In genomic region chr11:117072517-117073218, GRCh38 we compare ENCODE assay signal across 1 cellular context.
TF ChIP-seq lines count a peak whose summit lies in the region.

No MANE protein-coding gene starts in this region.

TF ChIP-seq in K562, 482 proteins besides CTCF, POLR2A, EP300 and RAD21 (continued from another document and continues in another):
- 0 out of 2 replicates have a peak, but pooled peaks have one; percentile 31 for TF ChIP-seq TCF7 (IDR thresholded peaks at IDR 0.05; ENCODE audit: borderline replicate concordance)
- TF ChIP-seq CCAR2 (IDR thresholded peaks at IDR 0.05; ENCODE audit: low read depth, low read length) = no peak
- TF ChIP-seq HDAC2 (IDR thresholded peaks at IDR 0.05) = peak; percentile 63; the same call in 1 of the 2 replicates
- no peak for TF ChIP-seq POLR2H (tag; IDR thresholded peaks at IDR 0.05; ENCODE audit: low read depth)
- TF ChIP-seq CHAMP1 (IDR thresholded peaks at IDR 0.05) = peak; percentile 54; the same call in 1 of the 2 replicates
- no peak for TF ChIP-seq CBX8 (IDR thresholded peaks at IDR 0.05; ENCODE audit: borderline replicate concordance, extremely low read depth, low read depth, low read length, poor library complexity, severe bottlenecking)
- TF ChIP-seq RBBP5 (IDR thresholded peaks at IDR 0.05; ENCODE audit: borderline replicate concordance, insufficient read depth, low read length, poor library complexity, severe bottlenecking) = no peak
- TF ChIP-seq CGGBP1 (CRISPR knock-in tag; IDR thresholded peaks at IDR 0.05) = no peak
- no peak for TF ChIP-seq POLR2B (IDR thresholded peaks at IDR 0.05; ENCODE audit: low read depth, partially characterized antibody)
- no peak for TF ChIP-seq SNRNP70 (optimal IDR thresholded peaks at IDR 0.05; ENCODE audit: low read depth, low read length)
- TF ChIP-seq NFXL1 (CRISPR knock-in tag; IDR thresholded peaks at IDR 0.05) = no peak
- TF ChIP-seq WHSC1 (IDR thresholded peaks at IDR 0.05; ENCODE audit: low read length) = no peak
- TF ChIP-seq ZNF197 (CRISPR knock-in tag; IDR thresholded peaks at IDR 0.05; ENCODE audit: low read depth) = no peak
- TF ChIP-seq CHD1 (IDR thresholded peaks at IDR 0.05; ENCODE audit: low read length) = no peak
- no peak for TF ChIP-seq ZBTB1 (CRISPR knock-in tag; IDR thresholded peaks at IDR 0.05; ENCODE audit: borderline replicate concordance, low read depth)
- no peak for TF ChIP-seq PCBP1 (IDR thresholded peaks at IDR 0.05; ENCODE audit: low read depth, low read length, poor library complexity, severe bottlenecking)
- TF ChIP-seq PRMT5 (CRISPR knock-in tag; IDR thresholded peaks at IDR 0.05) = no peak
- TF ChIP-seq CHD7 (IDR thresholded peaks at IDR 0.05; ENCODE audit: low read depth, low read length) = no peak
- TF ChIP-seq ZC3H11A (IDR thresholded peaks at IDR 0.05; ENCODE audit: low read depth, low read length) = no peak
- no peak for TF ChIP-seq ZNF699 (CRISPR knock-in tag; IDR thresholded peaks at IDR 0.05; ENCODE audit: insufficient replicate concordance)
- no peak for TF ChIP-seq ZNF764 (CRISPR knock-in tag; IDR thresholded peaks at IDR 0.05; ENCODE audit: low read depth)
- TF ChIP-seq MNT (conservative IDR thresholded peaks at IDR 0.05) = 0 out of 4 replicates have a peak, but pooled peaks of 1 of the 2 experiments have one; percentile 32
- TF ChIP-seq ZNF398 (CRISPR knock-in tag; IDR thresholded peaks at IDR 0.05) = no peak
- no peak for TF ChIP-seq STAT5B (CRISPR knock-in tag; IDR thresholded peaks at IDR 0.05)
- TF ChIP-seq KHSRP (IDR thresholded peaks at IDR 0.05) = no peak
- peak; percentile 88 for TF ChIP-seq HES1 (IDR thresholded peaks at IDR 0.05; ENCODE audit: low read depth)
- TF ChIP-seq PHF8 (IDR thresholded peaks at IDR 0.05; ENCODE audit: borderline replicate concordance, low read length) = no peak
- TF ChIP-seq MLLT1 (IDR thresholded peaks at IDR 0.05) = peak in 1 of 2 experiments; percentile 25; a peak in 1 of 4 replicates
- TF ChIP-seq SMARCA5 (IDR thresholded peaks at IDR 0.05) = no peak
- TF ChIP-seq TFE3 (CRISPR knock-in tag; IDR thresholded peaks at IDR 0.05) = no peak
- TF ChIP-seq SMAD1 (IDR thresholded peaks at IDR 0.05; ENCODE audit: low read depth, low read length, partially characterized antibody) = peak; percentile 61
- no peak for TF ChIP-seq ZNF655 (CRISPR knock-in tag; IDR thresholded peaks at IDR 0.05)
- no peak for TF ChIP-seq POLR2AphosphoS2 (IDR thresholded peaks at IDR 0.05; ENCODE audit: low read length)
- peak in 1 of 2 experiments; percentile 93; a peak in 2 of 4 replicates for TF ChIP-seq RCOR1 (IDR thresholded peaks at IDR 0.05; ENCODE audit: borderline replicate concordance in 1 of 2, low read depth in 2 of 2, low read length in 2 of 2)
- no peak for TF ChIP-seq ZNF785 (CRISPR knock-in tag; IDR thresholded peaks at IDR 0.05)
- no peak for TF ChIP-seq POU5F1 (IDR thresholded peaks at IDR 0.05; ENCODE audit: borderline replicate concordance, low read depth, low read length, partially characterized antibody)
